In the genomic region with DNA sequence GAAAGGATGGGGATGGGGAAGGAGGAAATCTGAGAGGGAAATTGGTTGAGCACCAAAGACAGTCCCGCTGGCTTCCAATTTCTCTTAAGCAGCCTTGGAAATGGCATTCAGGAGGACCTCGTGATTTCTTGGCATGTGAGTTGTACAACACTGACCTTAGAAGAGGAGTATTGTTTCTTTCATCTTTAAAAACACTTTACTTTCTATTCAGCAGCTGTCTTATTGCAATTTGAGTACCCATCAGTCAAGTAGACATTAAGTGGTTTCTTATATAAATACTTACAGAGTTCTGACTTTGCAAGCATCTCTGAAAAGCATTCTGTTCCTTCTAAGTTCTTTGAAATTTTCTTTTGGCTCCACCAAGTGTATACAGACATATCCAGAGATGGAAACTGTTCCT, we compare ENCODE assay signal across 28 cellular contexts.
"Had no signal": no experiment of that assay in that cellular context is flagged by ENCODE, and none has a peak within 500 bp of the region (broad histone marks: within the 10 kb centered on the region; RNA-seq: fewer than 3 reads in every experiment).

No MANE protein-coding gene starts in this region.

- H3K27ac ChIP-seq: brain microvascular endothelial cell, cardiac muscle cell, Peyer's patch, RWPE1, SJSA1 had no signal

- H3K4me3 ChIP-seq: cardiac muscle cell, K562, Peyer's patch, SJSA1 had no signal

- ATAC-seq: activated CD8-positive, alpha-beta T cell treated with anti-CD3 and anti-CD28 coated beads, Interleukin-2, amount 10 ng/mL, durations not matched to agents 7 days and 5 days; K562; T-helper 17 cell; WTC11 had no signal

- H3K9me3 ChIP-seq: Peyer's patch, SJSA1 had no signal

- H3K27me3 ChIP-seq: brain microvascular endothelial cell, cardiac muscle cell, Peyer's patch, SJSA1 had no signal

- DNase-seq: activated CD4-positive, alpha-beta T cell treated with anti-CD3 and anti-CD28 coated beads for 48 hours; activated CD4-positive, alpha-beta T cell treated with anti-CD3 and anti-CD28 coated beads, Interleukin-2, amount 50 U/mL, for 4 hours; activated CD4-positive, CD25-positive, alpha-beta regulatory T cell treated with anti-CD3 and anti-CD28 coated beads, Interleukin-2, amount 50 U/mL, for 72 hours; activated CD8-positive, alpha-beta memory T cell treated with anti-CD3 and anti-CD28 coated beads, Interleukin-2, amount 50 U/mL, for 48 hours; activated CD8-positive, alpha-beta T cell treated with anti-CD3 and anti-CD28 coated beads, Interleukin-2, amount 10 ng/mL, durations not matched to agents 7 days and 5 days; activated effector memory CD4-positive, alpha-beta T cell treated with Interleukin-2 at 50 U/mL for 16 hours; activated naive CD4-positive, alpha-beta T cell treated with anti-CD3 and anti-CD28 coated beads for 36 hours; activated T-cell treated with anti-CD3 and anti-CD28 coated beads, Interleukin-2, amount 50 U/mL, for 24 hours; amygdala; brain microvascular endothelial cell; Karpas-422; NCI-H1105 treated with DMSO at 0.1 percent for 48 hours; NCI-H1436 treated with DMSO at 0.1 percent for 48 hours; NCI-H187; NCI-H2081; NCI-H2171; NCI-H2227 treated with DMSO at 0.1 percent for 48 hours; NCI-H526 treated with DMSO at 0.1 percent for 48 hours; NK-92 treated with Interleukin-12 subunit alpha and Interleukin-12 subunit beta, amount 100 ng/mL, for 24 hours; Peyer's patch; Right ventricle myocardium superior; T-helper 17 cell; T-helper 9 cell had no signal

- H3K4me1 ChIP-seq: Peyer's patch, SJSA1 had no signal

- H3K36me3 ChIP-seq: brain microvascular endothelial cell, cardiac muscle cell, Peyer's patch, SJSA1 had no signal
